13 cellular contexts compared by ENCODE assay signal in the genomic region with DNA sequence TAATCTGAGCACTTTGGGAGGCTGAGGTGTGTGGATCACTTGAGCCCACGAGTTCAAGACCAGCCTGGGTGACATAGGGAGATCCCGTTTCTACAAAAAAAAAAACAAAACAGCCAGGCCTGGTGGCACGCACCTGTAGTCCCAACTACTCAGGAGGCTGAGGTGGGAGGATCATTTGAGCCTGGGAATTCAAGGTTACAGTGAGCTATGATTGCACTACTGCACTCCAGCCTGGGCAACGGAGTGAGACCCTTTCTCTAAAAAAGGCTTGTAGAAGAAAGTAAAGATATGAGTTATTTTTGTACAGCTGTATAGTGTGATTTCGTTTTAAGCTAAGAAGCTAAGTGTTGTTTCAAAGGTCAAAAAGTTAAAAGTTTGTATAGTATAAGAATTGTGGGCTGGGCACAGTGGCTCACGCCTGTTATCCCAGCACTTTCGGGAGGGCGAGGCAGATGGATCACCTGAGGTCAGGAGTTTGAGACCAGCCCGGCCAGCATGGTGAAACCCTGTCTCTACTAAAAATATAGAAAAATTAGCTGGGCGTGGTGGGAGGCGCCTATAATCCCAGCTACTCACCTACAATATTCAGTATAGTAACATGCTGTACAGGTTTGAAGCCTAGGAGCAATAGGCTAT. TPM values are rescaled to one million over a fixed set of nuclear protein-coding genes. Genes with fewer than 3 reads are reported as not detected.
DNase-seq lines count a peak whose midpoint lies in the region; ATAC-seq and TF ChIP-seq lines count a peak whose summit lies in the region.
"Had no signal": no experiment of that assay in that cellular context is flagged by ENCODE, and none has a peak within 500 bp of the region (broad histone marks: within the 10 kb centered on the region; RNA-seq: fewer than 3 reads in every experiment).

No MANE protein-coding gene starts in this region.

- H3K36me3 ChIP-seq in right atrium auricular region (no peaks in the 10 kb centered on the region), vagina (no peaks in the 10 kb centered on the region)

- H3K4me1 ChIP-seq in right atrium auricular region: peaks cover 0 to 16% of the 10 kb centered on the region in 2 donors
- H3K4me1 ChIP-seq in vagina: peaks cover 67% of the 10 kb centered on the region

- H3K27me3 ChIP-seq in right atrium auricular region (no peaks in the 10 kb centered on the region), vagina (no peaks in the 10 kb centered on the region)

- H3K27ac ChIP-seq in right atrium auricular region (peak overlapping the region in 1 of 2 donors; percentile 11), coronary artery (peak overlapping the region; percentile 33 to 63), vagina (peak overlapping the region; percentile 24)
- H3K27ac ChIP-seq: VCaP had no signal

- H3K9me3 ChIP-seq in right atrium auricular region: no peaks in the 10 kb centered on the region
- H3K9me3 ChIP-seq in vagina: no peaks in the 10 kb centered on the region

- TF ChIP-seq CTCF in right atrium auricular region (IDR thresholded peaks at IDR 0.05): no peak
- no peak for TF ChIP-seq CTCF in coronary artery (IDR thresholded peaks at IDR 0.05)
- no peak for TF ChIP-seq CTCF in omental fat pad (IDR thresholded peaks at IDR 0.05)
- no peak for TF ChIP-seq CTCF in vagina (IDR thresholded peaks at IDR 0.05)

- TF ChIP-seq POLR2A in vagina (IDR thresholded peaks at IDR 0.05): no peak

- ATAC-seq in left cardiac atrium: no peak
- peak; percentile 30 for ATAC-seq in omental fat pad (ENCODE audit: low FRiP score)

- DNase-seq in right atrium auricular region (ENCODE audit: low spot score) (peak; percentile 57), left cardiac atrium (no peak), coronary artery (ENCODE audit: low spot score) (no peak), omental fat pad (ENCODE audit: low spot score) (no peak), vagina (ENCODE audit: extremely low spot score in 2 of 2) (no peak), NOMO-1 treated with dmso at 0.1 percent for 144 hours (lab: John Stamatoyannopoulos, UW; ENCODE audit: unreplicated experiment) (no peak), NCI-H69 (lab: John Stamatoyannopoulos, UW) (no peak)
- DNase-seq in activated CD8-positive, alpha-beta memory T cell treated with anti-CD3 and anti-CD28 coated beads, Interleukin-2, amount 50 U/mL, for 48 hours: no peak
- DNase-seq: central memory CD4-positive, alpha-beta T cell; NCI-H1048; NCI-H524 treated with DMSO at 0.1 percent for 48 hours had no signal

- intact Hi-C loops in left cardiac atrium (cut with DNase I): no loop called here
- intact Hi-C loops in vagina (cut with DNase I): no loop called here

- H3K4me3 ChIP-seq in right atrium auricular region (no peak overlapping the region), coronary artery (no peak overlapping the region), vagina (no peak overlapping the region)

RNA-seq across cellular contexts. Expression of a gene that starts 18.8 kb away (rescaled TPM):
- total RNA-seq in right atrium auricular region (10 to 100 TPM; 26.6 to 29.0 TPM), left cardiac atrium (10 to 100 TPM; 30.5 to 33.5 TPM), omental fat pad (10 to 100 TPM; 22.4 to 34.3 (median 30.2) TPM), vagina (20.4 TPM)

RNA-seq across cellular contexts. Expression of a gene that starts 40.4 kb away (rescaled TPM):
- total RNA-seq in right atrium auricular region (1 to 10 TPM in 1 of 2 donors, not detected in 1; 3.5 TPM), left cardiac atrium (not detected), omental fat pad (not detected), vagina (7.6 TPM)
- total RNA-seq: Right ventricle myocardium inferior had no signal
